1 cellular context compared by ENCODE assay signal in genomic region chr13:44093607-44094583, GRCh38.
TF ChIP-seq lines count a peak whose summit lies in the region.

No MANE protein-coding gene starts in this region.

TF ChIP-seq in GM23338, 12 proteins besides CTCF, POLR2A, EP300 and RAD21 (continued from another document):
- TF ChIP-seq ZNF462 (CRISPR knock-in tag; IDR thresholded peaks at IDR 0.05) (no peak), JUNB (IDR thresholded peaks at IDR 0.05; ENCODE audit: unreplicated experiment) (no peak), STAT1 (IDR thresholded peaks at IDR 0.05; ENCODE audit: unreplicated experiment) (no peak), ETS1 (IDR thresholded peaks at IDR 0.05) (no peak), ZNF331 (CRISPR knock-in tag; IDR thresholded peaks at IDR 0.05; ENCODE audit: low read depth) (no peak)
